ENCODE assay signal across 8 cellular contexts in genomic region chr1:23370744-23371710, GRCh38. TPM values are rescaled to one million over a fixed set of nuclear protein-coding genes. Genes with fewer than 3 reads are reported as not detected.
DNase-seq lines count a peak whose midpoint lies in the region; ATAC-seq and TF ChIP-seq lines count a peak whose summit lies in the region.

No MANE protein-coding gene starts in this region.

- peak overlapping the region; percentile 95 to 98 for H3K27ac ChIP-seq in mucosa of rectum (ENCODE audit: low read depth in 2 of 2, low read length in 2 of 2)

- H3K9me2 ChIP-seq in Loucy (replicated peaks; ENCODE audit: low read depth, low read length): no peaks in the 10 kb centered on the region

- peak overlapping the region; percentile 78 for H3K4me2 ChIP-seq in Loucy (ENCODE audit: low read depth, low read length, poor library complexity, severe bottlenecking)

- H3K27me3 Mint-ChIP-seq in central memory CD8-positive, alpha-beta T cell: no peaks in the 10 kb centered on the region

- no peaks in the 10 kb centered on the region for H3K27me3 ChIP-seq in Loucy (ENCODE audit: insufficient read depth, low read length, poor library complexity, severe bottlenecking)
- H3K27me3 ChIP-seq in mucosa of rectum (ENCODE audit: control insufficient read depth in 2 of 2, insufficient read depth in 2 of 2, low read length in 2 of 2): no peaks in the 10 kb centered on the region

- H3K4me3 ChIP-seq in AG10803 (ENCODE audit: low read length) (peak overlapping the region; percentile 72), Loucy (ENCODE audit: low read length, poor library complexity, severe bottlenecking) (peak overlapping the region; percentile 87), mucosa of rectum (ENCODE audit: low read length in 2 of 2) (peak overlapping the region; percentile 25 to 96)

- H3K4me1 Mint-ChIP-seq in central memory CD8-positive, alpha-beta T cell: peaks cover 31% of the 10 kb centered on the region

- H3K27ac Mint-ChIP-seq in central memory CD8-positive, alpha-beta T cell (ENCODE audit: low read depth): no peak overlapping the region

- H3K36me3 Mint-ChIP-seq in central memory CD8-positive, alpha-beta T cell (ENCODE audit: insufficient read depth): peaks cover 2% of the 10 kb centered on the region

- H3F3A ChIP-seq in Loucy (ENCODE audit: low read depth): no peaks in the 10 kb centered on the region

- H3K4me1 ChIP-seq in Loucy (ENCODE audit: insufficient read depth, low read length, poor library complexity, severe bottlenecking) (peaks cover 32% of the 10 kb centered on the region), mucosa of rectum (ENCODE audit: control insufficient read depth in 2 of 2, insufficient read depth in 2 of 2, low read length in 2 of 2) (peaks cover 26 to 33% of the 10 kb centered on the region in 2 donors)

- no peak overlapping the region for H2AFZ ChIP-seq in Loucy (ENCODE audit: low read length)

- TF ChIP-seq CTCF in AG10803 (conservative IDR thresholded peaks at IDR 0.05; ENCODE audit: low read length) (no peak), Loucy (conservative IDR thresholded peaks at IDR 0.05; ENCODE audit: low read length) (no peak)

- H3K79me2 ChIP-seq in Loucy (ENCODE audit: insufficient read depth, low read length): peaks cover 56% of the 10 kb centered on the region

- H3K4me3 Mint-ChIP-seq in central memory CD8-positive, alpha-beta T cell: peak overlapping the region; percentile 34

- no peaks in the 10 kb centered on the region for H3K9me3 Mint-ChIP-seq in central memory CD8-positive, alpha-beta T cell

- DNase-seq in AG10803 (ENCODE audit: low read depth) (no peak), middle frontal gyrus (ENCODE audit: extremely low spot score, low spot score) (no peak), A172 (ENCODE audit: low spot score) (no peak)
- no peak for DNase-seq in central memory CD8-positive, alpha-beta T cell (ENCODE audit: low spot score in 2 of 2)

- H3K9ac ChIP-seq in Loucy (ENCODE audit: low read depth, low read length, poor library complexity, severe bottlenecking): peak overlapping the region; percentile 90
- H3K9ac ChIP-seq in mucosa of rectum (ENCODE audit: low read depth in 1 of 2, low read length in 2 of 2): peak overlapping the region in 1 of 2 donors; percentile 14

- H3K9me3 ChIP-seq in Loucy (ENCODE audit: insufficient read depth, low read depth, low read length): no peaks in the 10 kb centered on the region
- H3K9me3 ChIP-seq in mucosa of rectum (ENCODE audit: control insufficient read depth in 2 of 2, low read length in 2 of 2): no peaks in the 10 kb centered on the region

- ATAC-seq in central memory CD8-positive, alpha-beta T cell (replicated peaks; ENCODE audit: extremely low read depth, poor library complexity, severe bottlenecking): no peak
- no peak for ATAC-seq in GM19395 (IDR thresholded peaks at IDR 0.05; ENCODE audit: unreplicated experiment)
- ATAC-seq in HG03354 (IDR thresholded peaks at IDR 0.05; ENCODE audit: poor library complexity, severe bottlenecking, unreplicated experiment): no peak

- H3K36me3 ChIP-seq in Loucy (ENCODE audit: insufficient read depth, low read length) (peaks cover 6% of the 10 kb centered on the region; the same call in 1 of the 2 replicates), mucosa of rectum (ENCODE audit: control insufficient read depth in 2 of 2, insufficient read depth in 2 of 2, low read length in 2 of 2) (peaks cover 4 to 6% of the 10 kb centered on the region in 2 donors)

- no peaks in the 10 kb centered on the region for H4K20me1 ChIP-seq in Loucy (ENCODE audit: insufficient read depth, low read length, poor library complexity, severe bottlenecking)

RNA-seq across cellular contexts. Expression of gene ZNF436, which starts 1.4 kb away (rescaled TPM):
- total RNA-seq in A172 (2014; rRNA removed; shearing (Covaris generic)): 7.5 and 8.2 TPM in 2 replicates

RNA-seq across cellular contexts. Expression of gene HNRNPR, which starts 26.9 kb away (rescaled TPM):
- total RNA-seq in A172 (2014; rRNA removed; shearing (Covaris generic)): 139 and 162 TPM in 2 replicates

RNA-seq across cellular contexts. Expression of gene TCEA3, which starts 53.5 kb away (rescaled TPM):
- total RNA-seq in A172 (2014; rRNA removed; shearing (Covaris generic)): 0.89 TPM in 1 of 2 replicates, not detected in the other
